ENCODE assay signal across 6 cellular contexts in genomic region chr9:20078246-20078645, GRCh38.
"Had no signal": no experiment of that assay in that cellular context is flagged by ENCODE, and none has a peak within 500 bp of the region (broad histone marks: within the 10 kb centered on the region; RNA-seq: fewer than 3 reads in every experiment).

No MANE protein-coding gene starts in this region.

- H3K4me3 Mint-ChIP-seq: GM23338, H9 had no signal

- ATAC-seq: GM23338, K562 had no signal

- H3K9me3 Mint-ChIP-seq: GM23338 had no signal

- H3K4me2 ChIP-seq: GM23338 had no signal

- H3K27ac Mint-ChIP-seq: GM23338 had no signal

- DNase-seq: H9, HCEC 1CT, IMR-90, KG1 had no signal

- H2AFZ ChIP-seq: GM23338 had no signal

- H3K4me3 ChIP-seq: GM23338, K562 had no signal
